17 cellular contexts compared by ENCODE assay signal in genomic region chr14:73562696-73563095, GRCh38. TPM values are rescaled to one million over a fixed set of nuclear protein-coding genes. Genes with fewer than 3 reads are reported as not detected.
"Had no signal": no experiment of that assay in that cellular context is flagged by ENCODE, and none has a peak within 500 bp of the region (broad histone marks: within the 10 kb centered on the region; RNA-seq: fewer than 3 reads in every experiment).

No MANE protein-coding gene starts in this region.

RNA-seq across cellular contexts. Expression of gene HEATR4, which starts 3.9 kb away (rescaled TPM):
- total RNA-seq: activated CD4-positive, alpha-beta memory T cell treated with anti-CD3 and anti-CD28 coated beads, Interleukin-2, amount 10 ng/mL, durations not matched to agents 7 days and 5 days; activated CD4-positive, alpha-beta T cell treated with anti-CD3 and anti-CD28 coated beads, Interleukin-2, amount 10 ng/mL, durations not matched to agents 7 days and 5 days; activated naive CD4-positive, alpha-beta T cell treated with anti-CD3 and anti-CD28 coated beads, Interleukin-2, amount 50 U/mL, for 72 hours; activated naive CD8-positive, alpha-beta T cell treated with anti-CD3 and anti-CD28 coated beads, Interleukin-2, amount 10 ng/mL, durations not matched to agents 7 days and 5 days; ascending aorta; dermis microvascular lymphatic vessel endothelial cell; endothelial cell of umbilical vein; fibroblast of villous mesenchyme; glomerular endothelial cell had no signal
- polyA plus RNA-seq: endothelial cell of umbilical vein had no signal

RNA-seq across cellular contexts. Expression of gene ACOT6, which starts 49.6 kb away (rescaled TPM):
- total RNA-seq: activated CD4-positive, alpha-beta memory T cell treated with anti-CD3 and anti-CD28 coated beads, Interleukin-2, amount 10 ng/mL, durations not matched to agents 7 days and 5 days; activated CD4-positive, alpha-beta T cell treated with anti-CD3 and anti-CD28 coated beads, Interleukin-2, amount 10 ng/mL, durations not matched to agents 7 days and 5 days; activated naive CD4-positive, alpha-beta T cell treated with anti-CD3 and anti-CD28 coated beads, Interleukin-2, amount 50 U/mL, for 72 hours; activated naive CD8-positive, alpha-beta T cell treated with anti-CD3 and anti-CD28 coated beads, Interleukin-2, amount 10 ng/mL, durations not matched to agents 7 days and 5 days; activated T-cell treated with anti-CD3 and anti-CD28 coated beads, Interleukin-2, amount 50 U/mL, for 72 hours; ascending aorta; colonic mucosa; dermis microvascular lymphatic vessel endothelial cell; endothelial cell of umbilical vein; esophagus squamous epithelium; fibroblast of lung; gastroesophageal sphincter; glomerular endothelial cell; heart right ventricle; T-helper 17 cell had no signal
- polyA plus RNA-seq: endothelial cell of umbilical vein, esophagus, fibroblast of lung, heart right ventricle had no signal
